ENCODE assay signal across 1 cellular context in genomic region chr4:174086829-174087799, GRCh38.
TF ChIP-seq lines count a peak whose summit lies in the region.

No MANE protein-coding gene starts in this region.

TF ChIP-seq in GM23338, 12 proteins besides CTCF, POLR2A, EP300 and RAD21:
- TF ChIP-seq ZNF462 (CRISPR knock-in tag; IDR thresholded peaks at IDR 0.05) (no peak), NANOG (IDR thresholded peaks at IDR 0.05; ENCODE audit: borderline replicate concordance) (no peak), CREB1 (CRISPR knock-in tag; IDR thresholded peaks at IDR 0.05; ENCODE audit: low read depth) (no peak), ETS1 (IDR thresholded peaks at IDR 0.05) (no peak), ZNF331 (CRISPR knock-in tag; IDR thresholded peaks at IDR 0.05; ENCODE audit: low read depth) (no peak), REST (IDR thresholded peaks at IDR 0.05; ENCODE audit: unreplicated experiment) (no peak), POLR2AphosphoS5 (IDR thresholded peaks at IDR 0.05; ENCODE audit: low read depth) (no peak), STAT1 (IDR thresholded peaks at IDR 0.05; ENCODE audit: unreplicated experiment) (no peak), ZNF114 (CRISPR knock-in tag; IDR thresholded peaks at IDR 0.05) (no peak)
